In genomic region chr3:132416807-132417694, GRCh38 we compare ENCODE assay signal across 8 cellular contexts. TPM values are rescaled to one million over a fixed set of nuclear protein-coding genes. Genes with fewer than 3 reads are reported as not detected.
DNase-seq lines count a peak whose midpoint lies in the region; ATAC-seq and TF ChIP-seq lines count a peak whose summit lies in the region.

Gene DNAJC13, plus strand, starts transcription at chr3:132417502. Its CDS starts 17,049 bp downstream, at chr3:132434551.

- H3K14ac ChIP-seq in H9 (ENCODE audit: insufficient read depth, low read length) = peak within 1 kb of the TSS; percentile 33; the same call in 1 of the 2 replicates

- no peak within 1 kb of the TSS for H3K27ac ChIP-seq in H9 (ENCODE audit: insufficient read length, low read depth, low read length)

- H3K18ac ChIP-seq in H9 (ENCODE audit: insufficient read length, low read depth, low read length) = peak within 1 kb of the TSS; percentile 43

- no peak within 1 kb of the TSS for H2BK15ac ChIP-seq in H9 (ENCODE audit: low read depth, low read length)

- no peaks in the 10 kb centered on the region for H3K36me3 ChIP-seq in ES-I3 (ENCODE audit: insufficient read depth, low read length)

- peak; percentile 95 for ATAC-seq in stimulated activated naive CD8-positive, alpha-beta T cell treated with anti-CD3 and anti-CD28 coated beads, Interleukin-15, Interleukin-2, amounts not matched to agents 100 U/mL and 50 U/mL, for 24 hours

- H4K5ac ChIP-seq in H9 (ENCODE audit: insufficient read length, low read depth, low read length) = no peak within 1 kb of the TSS

- no peaks in the 10 kb centered on the region for H3K27me3 ChIP-seq in H9 (ENCODE audit: insufficient read depth, low read length)

- H3K23ac ChIP-seq in H9 (ENCODE audit: insufficient read length, low read depth, low read length) = no peak within 1 kb of the TSS

- H2BK5ac ChIP-seq in H9 (ENCODE audit: insufficient read length, low read length) = no peak within 1 kb of the TSS

- H3K4me2 ChIP-seq in H9 (ENCODE audit: insufficient read depth, insufficient read length, low read length) = peak within 1 kb of the TSS; percentile 96

- no peak within 1 kb of the TSS for H3T11ph ChIP-seq in H9 (ENCODE audit: low read length)

- H3K9me3 ChIP-seq in ES-I3 (ENCODE audit: control insufficient read depth, insufficient read depth, low read length) (no peaks in the 10 kb centered on the region), H9 (ENCODE audit: control insufficient read depth, low read depth, low read length) (no peaks in the 10 kb centered on the region)

- no peak within 1 kb of the TSS for H2BK120ac ChIP-seq in H9 (ENCODE audit: low read depth, low read length, poor library complexity, severe bottlenecking)

- H3K36me3 Mint-ChIP-seq in H9 (ENCODE audit: insufficient read depth in 1 of 3, low read depth in 3 of 3) = peaks cover 0 to 4% (median 2%) of the 10 kb centered on the region in 3 experiments; a peak in 2 of 7 replicates
- H3K36me3 Mint-ChIP-seq in nephron (ENCODE audit: low read depth) = no peaks in the 10 kb centered on the region

- H2AFZ ChIP-seq in H9 (ENCODE audit: low read length) = peak within 1 kb of the TSS; percentile 91

- peak within 1 kb of the TSS; percentile 100 for H3K9ac ChIP-seq in ES-I3 (ENCODE audit: low read depth, low read length)
- H3K9ac ChIP-seq in H9 (ENCODE audit: extremely low read depth, insufficient read length, low read length) = peak within 1 kb of the TSS; percentile 71

- peaks cover 3% of the 10 kb centered on the region; the same call in 1 of the 2 replicates for H3K27me3 Mint-ChIP-seq in H9 (ENCODE audit: low read depth)
- H3K27me3 Mint-ChIP-seq in nephron (ENCODE audit: low read depth) = peaks cover 4% of the 10 kb centered on the region

- no peak within 1 kb of the TSS for H2AK5ac ChIP-seq in H9 (ENCODE audit: insufficient read length, low read length)

- H2BK12ac ChIP-seq in H9 (ENCODE audit: insufficient read length, low read depth, low read length) = no peak within 1 kb of the TSS

- H3K56ac ChIP-seq in H9 (ENCODE audit: insufficient read length, low read depth, low read length) = no peak within 1 kb of the TSS

- H4K8ac ChIP-seq in H9 (replicated peaks; ENCODE audit: insufficient read length, low read depth, low read length) = no peak within 1 kb of the TSS

- H3K9me3 Mint-ChIP-seq in H9 = no peaks in the 10 kb centered on the region
- H3K9me3 Mint-ChIP-seq in nephron = no peaks in the 10 kb centered on the region

- TF ChIP-seq CTCF in H9 (conservative IDR thresholded peaks at IDR 0.05) = no peak
- no peak for TF ChIP-seq CTCF in nephron (IDR thresholded peaks at IDR 0.05; ENCODE audit: unreplicated experiment in 3 of 3)

- H3K4me3 Mint-ChIP-seq in H9 (peak within 1 kb of the TSS; percentile 99), nephron (peak within 1 kb of the TSS; percentile 99 to 100 (median 99))

- peaks cover 10% of the 10 kb centered on the region for H3K23me2 ChIP-seq in H9 (ENCODE audit: insufficient read length, low read depth, low read length, poor library complexity, severe bottlenecking)

- H3K4me1 Mint-ChIP-seq in H9 (peaks cover 19 to 21% of the 10 kb centered on the region in 2 experiments), nephron (peaks cover 29% of the 10 kb centered on the region)

- H2BK20ac ChIP-seq in H9 (ENCODE audit: low read depth, low read length, poor library complexity, severe bottlenecking) = no peak within 1 kb of the TSS

- peak; percentile 92 for DNase-seq in H9
- DNase-seq in M059J (ENCODE audit: low read depth) = peak; percentile 95
- peak; percentile 93 to 94 for DNase-seq in SHP77 (lab: John Stamatoyannopoulos, UW)
- DNase-seq in activated effector memory CD4-positive, alpha-beta T cell treated with Interleukin-2 at 50 U/mL for 16 hours = peak; percentile 91
- DNase-seq in fibroblast of the conjunctiva (ENCODE audit: low read depth) = peak; percentile 91
- peak; percentile 91 for DNase-seq in stimulated activated naive CD8-positive, alpha-beta T cell treated with anti-CD3 and anti-CD28 coated beads, Interleukin-15, Interleukin-2, amounts not matched to agents 100 U/mL and 50 U/mL, for 24 hours

- H4K20me1 ChIP-seq in H9 (ENCODE audit: control insufficient read depth, insufficient read depth, insufficient read length) = no peaks in the 10 kb centered on the region

- no peak within 1 kb of the TSS for H4K91ac ChIP-seq in H9 (ENCODE audit: insufficient read length, low read depth, low read length)

- H3K27ac Mint-ChIP-seq in H9 = peak within 1 kb of the TSS; percentile 97 to 99 (median 98)
- H3K27ac Mint-ChIP-seq in nephron = peak within 1 kb of the TSS; percentile 93 to 98 (median 98)

- peaks cover 11% of the 10 kb centered on the region; the same call in 1 of the 2 replicates for H3K79me2 ChIP-seq in H9 (ENCODE audit: insufficient read depth, low read length)

- peaks cover 2% of the 10 kb centered on the region for H3K79me1 ChIP-seq in H9 (ENCODE audit: insufficient read depth, low read depth, low read length, poor library complexity, severe bottlenecking)

- WGBS in H9 (ENCODE audit: extremely low coverage, insufficient read length, low lambda C conversion rate) = no CpG with 5 or more reads among the region's 63 CpGs

- H3K4me1 ChIP-seq in ES-I3 (ENCODE audit: insufficient read depth, low read length) (no peaks in the 10 kb centered on the region), H9 (ENCODE audit: insufficient read depth, low read length) (no peaks in the 10 kb centered on the region)

- H3K4ac ChIP-seq in H9 (ENCODE audit: low read depth, low read length) = no peak within 1 kb of the TSS

RNA-seq across cellular contexts. Expression of gene DNAJC13, which starts in this region (rescaled TPM):
- total RNA-seq in H9 (2021) = 16.6 and 18.1 TPM in 2 replicates
- total RNA-seq in M059J (2014; rRNA removed; shearing (Covaris generic)) = 30.8 and 43.0 TPM in 2 replicates
